Comparison of ENCODE assay signal across 1 cellular context in the genomic region with DNA sequence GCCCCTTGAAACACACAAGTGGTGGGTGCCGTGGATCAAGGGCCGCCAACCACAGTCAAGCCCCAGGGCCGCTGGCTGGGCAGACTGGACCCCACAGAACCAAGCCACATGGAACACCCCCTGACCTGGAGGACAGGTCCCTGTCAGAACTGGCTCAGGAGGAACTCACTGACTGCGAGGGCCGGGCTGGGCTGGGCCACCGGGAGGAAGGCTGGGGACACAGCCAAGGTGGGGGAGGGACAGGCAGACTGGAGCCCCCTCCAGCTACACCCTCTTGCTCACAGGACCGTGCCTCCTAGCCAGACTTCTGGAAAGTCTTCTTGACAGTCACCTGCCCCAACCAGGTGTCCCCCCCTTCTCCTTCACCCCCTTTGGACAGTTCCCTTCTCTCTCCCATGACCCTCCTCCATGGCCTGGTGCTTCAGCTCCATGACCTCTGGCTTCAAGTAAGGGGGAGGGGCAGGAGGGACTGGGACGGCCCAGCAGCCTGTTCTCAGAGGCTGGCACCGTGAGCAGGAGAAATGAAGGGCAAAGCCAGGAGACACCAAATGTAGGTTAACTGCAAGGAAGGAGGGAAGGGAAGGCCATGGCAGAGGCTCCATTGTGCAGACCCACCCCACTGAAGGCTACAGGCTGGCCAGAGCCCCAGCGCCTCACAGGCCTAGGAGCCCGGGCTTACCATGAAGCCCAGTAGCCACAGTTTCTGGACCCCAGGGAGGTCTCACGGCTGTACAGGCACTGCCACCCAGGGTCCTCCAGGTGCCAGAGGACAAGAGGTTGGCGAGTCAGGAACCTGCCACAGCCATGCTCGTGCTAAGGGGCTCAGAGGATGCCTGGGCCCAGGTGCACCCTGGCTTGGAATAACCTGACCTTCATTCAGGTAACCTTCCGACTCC.
TF ChIP-seq lines count a peak whose summit lies in the region.

No MANE protein-coding gene starts in this region.

TF ChIP-seq in HepG2, 621 proteins besides CTCF, POLR2A, EP300 and RAD21 (continued from another document and continues in another):
- TF ChIP-seq, protein P1, sequence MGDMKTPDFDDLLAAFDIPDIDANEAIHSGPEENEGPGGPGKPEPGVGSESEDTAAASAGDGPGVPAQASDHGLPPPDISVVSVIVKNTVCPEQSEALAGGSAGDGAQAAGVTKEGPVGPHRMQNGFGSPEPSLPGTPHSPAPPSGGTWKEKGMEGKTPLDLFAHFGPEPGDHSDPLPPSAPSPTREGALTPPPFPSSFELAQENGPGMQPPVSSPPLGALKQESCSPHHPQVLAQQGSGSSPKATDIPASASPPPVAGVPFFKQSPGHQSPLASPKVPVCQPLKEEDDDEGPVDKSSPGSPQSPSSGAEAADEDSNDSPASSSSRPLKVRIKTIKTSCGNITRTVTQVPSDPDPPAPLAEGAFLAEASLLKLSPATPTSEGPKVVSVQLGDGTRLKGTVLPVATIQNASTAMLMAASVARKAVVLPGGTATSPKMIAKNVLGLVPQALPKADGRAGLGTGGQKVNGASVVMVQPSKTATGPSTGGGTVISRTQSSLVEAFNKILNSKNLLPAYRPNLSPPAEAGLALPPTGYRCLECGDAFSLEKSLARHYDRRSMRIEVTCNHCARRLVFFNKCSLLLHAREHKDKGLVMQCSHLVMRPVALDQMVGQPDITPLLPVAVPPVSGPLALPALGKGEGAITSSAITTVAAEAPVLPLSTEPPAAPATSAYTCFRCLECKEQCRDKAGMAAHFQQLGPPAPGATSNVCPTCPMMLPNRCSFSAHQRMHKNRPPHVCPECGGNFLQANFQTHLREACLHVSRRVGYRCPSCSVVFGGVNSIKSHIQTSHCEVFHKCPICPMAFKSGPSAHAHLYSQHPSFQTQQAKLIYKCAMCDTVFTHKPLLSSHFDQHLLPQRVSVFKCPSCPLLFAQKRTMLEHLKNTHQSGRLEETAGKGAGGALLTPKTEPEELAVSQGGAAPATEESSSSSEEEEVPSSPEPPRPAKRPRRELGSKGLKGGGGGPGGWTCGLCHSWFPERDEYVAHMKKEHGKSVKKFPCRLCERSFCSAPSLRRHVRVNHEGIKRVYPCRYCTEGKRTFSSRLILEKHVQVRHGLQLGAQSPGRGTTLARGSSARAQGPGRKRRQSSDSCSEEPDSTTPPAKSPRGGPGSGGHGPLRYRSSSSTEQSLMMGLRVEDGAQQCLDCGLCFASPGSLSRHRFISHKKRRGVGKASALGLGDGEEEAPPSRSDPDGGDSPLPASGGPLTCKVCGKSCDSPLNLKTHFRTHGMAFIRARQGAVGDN (CRISPR knock-in tag; IDR thresholded peaks at IDR 0.05): peak; percentile 78
- TF ChIP-seq, protein P2, sequence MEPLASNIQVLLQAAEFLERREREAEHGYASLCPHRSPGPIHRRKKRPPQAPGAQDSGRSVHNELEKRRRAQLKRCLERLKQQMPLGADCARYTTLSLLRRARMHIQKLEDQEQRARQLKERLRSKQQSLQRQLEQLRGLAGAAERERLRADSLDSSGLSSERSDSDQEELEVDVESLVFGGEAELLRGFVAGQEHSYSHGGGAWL (CRISPR knock-in tag; IDR thresholded peaks at IDR 0.05): 0 out of 2 replicates have a peak, but pooled peaks have one; percentile 19
- TF ChIP-seq CBX5 (CRISPR knock-in tag; IDR thresholded peaks at IDR 0.05; ENCODE audit: borderline replicate concordance): 0 out of 2 replicates have a peak, but pooled peaks have one; percentile 13
- TF ChIP-seq MAZ (IDR thresholded peaks at IDR 0.05; ENCODE audit: borderline replicate concordance, low read depth, low read length): no peak
- 0 out of 2 replicates have a peak, but pooled peaks have one; percentile 13 for TF ChIP-seq MAZ (CRISPR knock-in tag; IDR thresholded peaks at IDR 0.05; ENCODE audit: low read depth)
- TF ChIP-seq ZNF777 (CRISPR knock-in tag; IDR thresholded peaks at IDR 0.05): 0 out of 2 replicates have a peak, but pooled peaks have one; percentile 20
- no peak for TF ChIP-seq ZBTB8A (CRISPR knock-in tag; IDR thresholded peaks at IDR 0.05; ENCODE audit: borderline replicate concordance, low read depth)
- TF ChIP-seq, protein P3, sequence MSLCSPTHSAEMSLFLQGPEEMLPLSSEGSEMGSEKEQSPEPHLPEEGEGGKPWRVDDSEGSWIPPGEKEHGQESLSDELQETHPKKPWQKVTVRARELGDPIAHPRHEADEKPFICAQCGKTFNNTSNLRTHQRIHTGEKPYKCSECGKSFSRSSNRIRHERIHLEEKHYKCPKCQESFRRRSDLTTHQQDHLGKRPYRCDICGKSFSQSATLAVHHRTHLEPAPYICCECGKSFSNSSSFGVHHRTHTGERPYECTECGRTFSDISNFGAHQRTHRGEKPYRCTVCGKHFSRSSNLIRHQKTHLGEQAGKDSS (CRISPR knock-in tag; IDR thresholded peaks at IDR 0.05; ENCODE audit: borderline replicate concordance, low read depth): peak; percentile 27; the same call in 1 of the 2 replicates
- no peak for TF ChIP-seq MEIS2 (CRISPR knock-in tag; IDR thresholded peaks at IDR 0.05)
- no peak for TF ChIP-seq ZNF468 (CRISPR knock-in tag; IDR thresholded peaks at IDR 0.05)
- TF ChIP-seq MBNL3 (CRISPR knock-in tag; conservative IDR thresholded peaks at IDR 0.05): no peak
- TF ChIP-seq GATAD1 (CRISPR knock-in tag; IDR thresholded peaks at IDR 0.05): 0 out of 2 replicates have a peak, but pooled peaks have one; percentile 13
- 0 out of 2 replicates have a peak, but pooled peaks have one; percentile 9 for TF ChIP-seq KAT7 (CRISPR knock-in tag; IDR thresholded peaks at IDR 0.05; ENCODE audit: borderline replicate concordance)
- peak; percentile 35; the same call in 1 of the 2 replicates for TF ChIP-seq KDM2A (CRISPR knock-in tag; IDR thresholded peaks at IDR 0.05; ENCODE audit: borderline replicate concordance, low read depth)
- TF ChIP-seq ZBTB7B (CRISPR knock-in tag; IDR thresholded peaks at IDR 0.05): no peak
- TF ChIP-seq, protein P4, sequence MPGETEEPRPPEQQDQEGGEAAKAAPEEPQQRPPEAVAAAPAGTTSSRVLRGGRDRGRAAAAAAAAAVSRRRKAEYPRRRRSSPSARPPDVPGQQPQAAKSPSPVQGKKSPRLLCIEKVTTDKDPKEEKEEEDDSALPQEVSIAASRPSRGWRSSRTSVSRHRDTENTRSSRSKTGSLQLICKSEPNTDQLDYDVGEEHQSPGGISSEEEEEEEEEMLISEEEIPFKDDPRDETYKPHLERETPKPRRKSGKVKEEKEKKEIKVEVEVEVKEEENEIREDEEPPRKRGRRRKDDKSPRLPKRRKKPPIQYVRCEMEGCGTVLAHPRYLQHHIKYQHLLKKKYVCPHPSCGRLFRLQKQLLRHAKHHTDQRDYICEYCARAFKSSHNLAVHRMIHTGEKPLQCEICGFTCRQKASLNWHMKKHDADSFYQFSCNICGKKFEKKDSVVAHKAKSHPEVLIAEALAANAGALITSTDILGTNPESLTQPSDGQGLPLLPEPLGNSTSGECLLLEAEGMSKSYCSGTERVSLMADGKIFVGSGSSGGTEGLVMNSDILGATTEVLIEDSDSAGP (CRISPR knock-in tag; IDR thresholded peaks at IDR 0.05; ENCODE audit: borderline replicate concordance): peak; percentile 46; the same call in 1 of the 2 replicates
- TF ChIP-seq SATB2 (CRISPR knock-in tag; IDR thresholded peaks at IDR 0.05): no peak
- TF ChIP-seq RARA (CRISPR knock-in tag; IDR thresholded peaks at IDR 0.05): peak; percentile 24; the same call in 1 of the 2 replicates
- TF ChIP-seq ETV6 (CRISPR knock-in tag; conservative IDR thresholded peaks at IDR 0.05): no peak
- TF ChIP-seq DR1 (CRISPR knock-in tag; IDR thresholded peaks at IDR 0.05): 0 out of 2 replicates have a peak, but pooled peaks have one; percentile 43
- peak; percentile 37; the same call in 1 of the 2 replicates for TF ChIP-seq ATF7-NPFF (CRISPR knock-in tag; IDR thresholded peaks at IDR 0.05; ENCODE audit: low read depth)
- TF ChIP-seq, protein P5, sequence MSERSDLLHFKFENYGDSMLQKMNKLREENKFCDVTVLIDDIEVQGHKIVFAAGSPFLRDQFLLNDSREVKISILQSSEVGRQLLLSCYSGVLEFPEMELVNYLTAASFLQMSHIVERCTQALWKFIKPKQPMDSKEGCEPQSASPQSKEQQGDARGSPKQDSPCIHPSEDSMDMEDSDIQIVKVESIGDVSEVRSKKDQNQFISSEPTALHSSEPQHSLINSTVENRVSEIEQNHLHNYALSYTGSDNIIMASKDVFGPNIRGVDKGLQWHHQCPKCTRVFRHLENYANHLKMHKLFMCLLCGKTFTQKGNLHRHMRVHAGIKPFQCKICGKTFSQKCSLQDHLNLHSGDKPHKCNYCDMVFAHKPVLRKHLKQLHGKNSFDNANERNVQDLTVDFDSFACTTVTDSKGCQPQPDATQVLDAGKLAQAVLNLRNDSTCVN (CRISPR knock-in tag; IDR thresholded peaks at IDR 0.05; ENCODE audit: borderline replicate concordance): peak; percentile 33; the same call in 1 of the 2 replicates
- 0 out of 2 replicates have a peak, but pooled peaks have one; percentile 6 for TF ChIP-seq THAP11 (CRISPR knock-in tag; IDR thresholded peaks at IDR 0.05)
- TF ChIP-seq TMF1 (CRISPR knock-in tag; IDR thresholded peaks at IDR 0.05; ENCODE audit: low read depth): no peak
- TF ChIP-seq, protein P6, sequence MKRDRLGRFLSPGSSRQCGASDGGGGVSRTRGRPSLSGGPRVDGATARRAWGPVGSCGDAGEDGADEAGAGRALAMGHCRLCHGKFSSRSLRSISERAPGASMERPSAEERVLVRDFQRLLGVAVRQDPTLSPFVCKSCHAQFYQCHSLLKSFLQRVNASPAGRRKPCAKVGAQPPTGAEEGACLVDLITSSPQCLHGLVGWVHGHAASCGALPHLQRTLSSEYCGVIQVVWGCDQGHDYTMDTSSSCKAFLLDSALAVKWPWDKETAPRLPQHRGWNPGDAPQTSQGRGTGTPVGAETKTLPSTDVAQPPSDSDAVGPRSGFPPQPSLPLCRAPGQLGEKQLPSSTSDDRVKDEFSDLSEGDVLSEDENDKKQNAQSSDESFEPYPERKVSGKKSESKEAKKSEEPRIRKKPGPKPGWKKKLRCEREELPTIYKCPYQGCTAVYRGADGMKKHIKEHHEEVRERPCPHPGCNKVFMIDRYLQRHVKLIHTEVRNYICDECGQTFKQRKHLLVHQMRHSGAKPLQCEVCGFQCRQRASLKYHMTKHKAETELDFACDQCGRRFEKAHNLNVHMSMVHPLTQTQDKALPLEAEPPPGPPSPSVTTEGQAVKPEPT (CRISPR knock-in tag; IDR thresholded peaks at IDR 0.05; ENCODE audit: low read depth): 0 out of 2 replicates have a peak, but pooled peaks have one; percentile 28
- peak; percentile 73 for TF ChIP-seq TAF1 (CRISPR knock-in tag; IDR thresholded peaks at IDR 0.05)
- TF ChIP-seq, protein P7, sequence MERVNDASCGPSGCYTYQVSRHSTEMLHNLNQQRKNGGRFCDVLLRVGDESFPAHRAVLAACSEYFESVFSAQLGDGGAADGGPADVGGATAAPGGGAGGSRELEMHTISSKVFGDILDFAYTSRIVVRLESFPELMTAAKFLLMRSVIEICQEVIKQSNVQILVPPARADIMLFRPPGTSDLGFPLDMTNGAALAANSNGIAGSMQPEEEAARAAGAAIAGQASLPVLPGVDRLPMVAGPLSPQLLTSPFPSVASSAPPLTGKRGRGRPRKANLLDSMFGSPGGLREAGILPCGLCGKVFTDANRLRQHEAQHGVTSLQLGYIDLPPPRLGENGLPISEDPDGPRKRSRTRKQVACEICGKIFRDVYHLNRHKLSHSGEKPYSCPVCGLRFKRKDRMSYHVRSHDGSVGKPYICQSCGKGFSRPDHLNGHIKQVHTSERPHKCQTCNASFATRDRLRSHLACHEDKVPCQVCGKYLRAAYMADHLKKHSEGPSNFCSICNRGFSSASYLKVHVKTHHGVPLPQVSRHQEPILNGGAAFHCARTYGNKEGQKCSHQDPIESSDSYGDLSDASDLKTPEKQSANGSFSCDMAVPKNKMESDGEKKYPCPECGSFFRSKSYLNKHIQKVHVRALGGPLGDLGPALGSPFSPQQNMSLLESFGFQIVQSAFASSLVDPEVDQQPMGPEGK (CRISPR knock-in tag; IDR thresholded peaks at IDR 0.05): peak; percentile 83
- peak; percentile 35; the same call in 1 of the 2 replicates for TF ChIP-seq ZC3H13 (CRISPR knock-in tag; IDR thresholded peaks at IDR 0.05)
- TF ChIP-seq ZNF788 (CRISPR knock-in tag; IDR thresholded peaks at IDR 0.05; ENCODE audit: borderline replicate concordance): 0 out of 2 replicates have a peak, but pooled peaks have one; percentile 31
- peak; percentile 12 for TF ChIP-seq RBFOX2 (IDR thresholded peaks at IDR 0.05; ENCODE audit: low read depth, low read length)
- 0 out of 2 replicates have a peak, but pooled peaks have one; percentile 3 for TF ChIP-seq EED (CRISPR knock-in tag; IDR thresholded peaks at IDR 0.05)
- 0 out of 2 replicates have a peak, but pooled peaks have one; percentile 34 for TF ChIP-seq ZNF331 (CRISPR knock-in tag; IDR thresholded peaks at IDR 0.05)
- TF ChIP-seq GABPB1 (CRISPR knock-in tag; IDR thresholded peaks at IDR 0.05): peak; percentile 26
- peak; percentile 11 for TF ChIP-seq JARID2 (CRISPR knock-in tag; IDR thresholded peaks at IDR 0.05; ENCODE audit: insufficient replicate concordance)
- peak; percentile 61 for TF ChIP-seq ZFX (CRISPR knock-in tag; IDR thresholded peaks at IDR 0.05; ENCODE audit: low read depth)
- no peak for TF ChIP-seq ARHGAP35 (CRISPR knock-in tag; IDR thresholded peaks at IDR 0.05; ENCODE audit: borderline replicate concordance)
- no peak for TF ChIP-seq ZNF616 (CRISPR knock-in tag; IDR thresholded peaks at IDR 0.05; ENCODE audit: low read depth)
- TF ChIP-seq SP5 (CRISPR knock-in tag; IDR thresholded peaks at IDR 0.05; ENCODE audit: borderline replicate concordance, low read depth): peak; percentile 43; the same call in 1 of the 2 replicates
- TF ChIP-seq ZNF343 (CRISPR knock-in tag; IDR thresholded peaks at IDR 0.05): peak; percentile 67; the same call in 1 of the 2 replicates
- TF ChIP-seq ZMAT3 (CRISPR knock-in tag; conservative IDR thresholded peaks at IDR 0.05): no peak
- TF ChIP-seq, protein P8, sequence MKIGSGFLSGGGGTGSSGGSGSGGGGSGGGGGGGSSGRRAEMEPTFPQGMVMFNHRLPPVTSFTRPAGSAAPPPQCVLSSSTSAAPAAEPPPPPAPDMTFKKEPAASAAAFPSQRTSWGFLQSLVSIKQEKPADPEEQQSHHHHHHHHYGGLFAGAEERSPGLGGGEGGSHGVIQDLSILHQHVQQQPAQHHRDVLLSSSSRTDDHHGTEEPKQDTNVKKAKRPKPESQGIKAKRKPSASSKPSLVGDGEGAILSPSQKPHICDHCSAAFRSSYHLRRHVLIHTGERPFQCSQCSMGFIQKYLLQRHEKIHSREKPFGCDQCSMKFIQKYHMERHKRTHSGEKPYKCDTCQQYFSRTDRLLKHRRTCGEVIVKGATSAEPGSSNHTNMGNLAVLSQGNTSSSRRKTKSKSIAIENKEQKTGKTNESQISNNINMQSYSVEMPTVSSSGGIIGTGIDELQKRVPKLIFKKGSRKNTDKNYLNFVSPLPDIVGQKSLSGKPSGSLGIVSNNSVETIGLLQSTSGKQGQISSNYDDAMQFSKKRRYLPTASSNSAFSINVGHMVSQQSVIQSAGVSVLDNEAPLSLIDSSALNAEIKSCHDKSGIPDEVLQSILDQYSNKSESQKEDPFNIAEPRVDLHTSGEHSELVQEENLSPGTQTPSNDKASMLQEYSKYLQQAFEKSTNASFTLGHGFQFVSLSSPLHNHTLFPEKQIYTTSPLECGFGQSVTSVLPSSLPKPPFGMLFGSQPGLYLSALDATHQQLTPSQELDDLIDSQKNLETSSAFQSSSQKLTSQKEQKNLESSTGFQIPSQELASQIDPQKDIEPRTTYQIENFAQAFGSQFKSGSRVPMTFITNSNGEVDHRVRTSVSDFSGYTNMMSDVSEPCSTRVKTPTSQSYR (CRISPR knock-in tag; IDR thresholded peaks at IDR 0.05; ENCODE audit: borderline replicate concordance): peak; percentile 86
- TF ChIP-seq POLR2G (IDR thresholded peaks at IDR 0.05; ENCODE audit: low read depth, low read length): peak; percentile 71
- TF ChIP-seq, protein P9, sequence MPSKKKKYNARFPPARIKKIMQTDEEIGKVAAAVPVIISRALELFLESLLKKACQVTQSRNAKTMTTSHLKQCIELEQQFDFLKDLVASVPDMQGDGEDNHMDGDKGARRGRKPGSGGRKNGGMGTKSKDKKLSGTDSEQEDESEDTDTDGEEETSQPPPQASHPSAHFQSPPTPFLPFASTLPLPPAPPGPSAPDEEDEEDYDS (CRISPR knock-in tag; IDR thresholded peaks at IDR 0.05): peak; percentile 62; the same call in 1 of the 2 replicates
- no peak for TF ChIP-seq ZNF724P (CRISPR knock-in tag; IDR thresholded peaks at IDR 0.05; ENCODE audit: borderline replicate concordance)
